8 cellular contexts compared by ENCODE assay signal in genomic region chr12:109053382-109054123, GRCh38. TPM values are rescaled to one million over a fixed set of nuclear protein-coding genes. Genes with fewer than 3 reads are reported as not detected.
DNase-seq lines count a peak whose midpoint lies in the region; ATAC-seq lines count a peak whose summit lies in the region.

No MANE protein-coding gene starts in this region.

- peaks cover 11 to 23% (median 14%) of the 10 kb centered on the region in 11 experiments for H3K36me3 ChIP-seq in BLaER1 treated with 17β-estradiol and CSF1 and Interleukin-3, amounts not matched to agents 10 nM and 100 nM
- H3K36me3 ChIP-seq in MG63 = peaks cover 13% of the 10 kb centered on the region
- peaks cover 9% of the 10 kb centered on the region for H3K36me3 ChIP-seq in adipocyte (ENCODE audit: control insufficient read depth, insufficient read depth, low read length, severe bottlenecking)

- peak overlapping the region; percentile 86 to 94 (median 91) for H3K9ac ChIP-seq in BLaER1 treated with 17β-estradiol and CSF1 and Interleukin-3, amounts not matched to agents 10 nM and 100 nM
- peak overlapping the region; percentile 96 for H3K9ac ChIP-seq in adipocyte (ENCODE audit: low read length)

- H4K20me1 ChIP-seq in BLaER1 treated with 17β-estradiol and CSF1 and Interleukin-3, amounts not matched to agents 10 nM and 100 nM = no peaks in the 10 kb centered on the region

- no peaks in the 10 kb centered on the region for H3K27me3 ChIP-seq in BLaER1 treated with 17β-estradiol and CSF1 and Interleukin-3, amounts not matched to agents 10 nM and 100 nM
- H3K27me3 ChIP-seq in MG63 (no peaks in the 10 kb centered on the region), adipocyte (replicated peaks; ENCODE audit: control insufficient read depth, insufficient read depth, low read length) (no peaks in the 10 kb centered on the region)

- H3K4me1 ChIP-seq in BLaER1 treated with 17β-estradiol and CSF1 and Interleukin-3, amounts not matched to agents 10 nM and 100 nM = peaks cover 14 to 23% (median 19%) of the 10 kb centered on the region in 10 experiments
- peaks cover 21% of the 10 kb centered on the region for H3K4me1 ChIP-seq in adipocyte (ENCODE audit: control insufficient read depth, insufficient read depth, low read length)

- peak; percentile 54 for ATAC-seq in GM21390 (IDR thresholded peaks at IDR 0.05; ENCODE audit: unreplicated experiment)

- H3K27ac ChIP-seq in BLaER1 treated with 17β-estradiol and CSF1 and Interleukin-3, amounts not matched to agents 10 nM and 100 nM = peak overlapping the region; percentile 75 to 86 (median 81); a peak in 20 of 22 replicates

- H3K4me2 ChIP-seq in BLaER1 treated with 17β-estradiol and CSF1 and Interleukin-3, amounts not matched to agents 10 nM and 100 nM = peak overlapping the region; percentile 85 to 99 (median 96)

- no peak for DNase-seq in MG63
- DNase-seq in adipocyte (ENCODE audit: low read depth) = peak; percentile 10
- peak; percentile 50 for DNase-seq in kidney tubule cell (ENCODE audit: low spot score)
- peak; percentile 4 to 5 for DNase-seq in stimulated activated CD4-positive, alpha-beta T cell treated with anti-CD3 and anti-CD28 coated beads, Interleukin-4, amount 100 ng/mL, for 48 hours (ENCODE audit: low read depth in 2 of 2)
- DNase-seq in GOT3 (lab: John Stamatoyannopoulos, UW) = no peak
- DNase-seq in activated CD4-positive, CD25-positive, alpha-beta regulatory T cell (lab: John Stamatoyannopoulos, UW) = no peak

- no peaks in the 10 kb centered on the region for H3K9me3 ChIP-seq in BLaER1 treated with 17β-estradiol and CSF1 and Interleukin-3, amounts not matched to agents 10 nM and 100 nM (replicated peaks in 1 of 11)
- H3K9me3 ChIP-seq in MG63 = no peaks in the 10 kb centered on the region
- no peaks in the 10 kb centered on the region for H3K9me3 ChIP-seq in adipocyte (ENCODE audit: control insufficient read depth, low read length)

- peak overlapping the region; percentile 90 to 100 (median 96) for H3K4me3 ChIP-seq in BLaER1 treated with 17β-estradiol and CSF1 and Interleukin-3, amounts not matched to agents 10 nM and 100 nM
- H3K4me3 ChIP-seq in MG63 = peak overlapping the region; percentile 99
- peak overlapping the region; percentile 95 for H3K4me3 ChIP-seq in adipocyte (ENCODE audit: low read length)

RNA-seq across cellular contexts. Expression of gene USP30, which starts 1.2 kb away (rescaled TPM):
- total RNA-seq in MG63 (2014; rRNA removed; shearing (Covaris generic); ENCODE audit: low replicate concordance) = 6.1 and 18.8 TPM in 2 replicates

RNA-seq across cellular contexts. Expression of gene SVOP, which starts 32.7 kb away (rescaled TPM):
- total RNA-seq in MG63 (2014; rRNA removed; shearing (Covaris generic); ENCODE audit: low replicate concordance) = not detected in 2 replicates

RNA-seq across cellular contexts. Expression of gene ALKBH2, which starts 39.7 kb away (rescaled TPM):
- total RNA-seq in MG63 (2014; rRNA removed; shearing (Covaris generic); ENCODE audit: low replicate concordance) = 46.7 and 54.9 TPM in 2 replicates

RNA-seq across cellular contexts. Expression of gene UNG, which starts 43.8 kb away (rescaled TPM):
- 67.5 and 80.9 TPM in 2 replicates for total RNA-seq in MG63 (2014; rRNA removed; shearing (Covaris generic); ENCODE audit: low replicate concordance)

Comparison
In these comparisons a context has a peak if more than half of its experiments do, and no peak if none do; other contexts are left out.
1. DNase-seq: peak in adipocyte (single experiment), kidney tubule cell (single experiment) and stimulated activated CD4-positive, alpha-beta T cell treated with anti-CD3 and anti-CD28 coated beads, Interleukin-4, amount 100 ng/mL, for 48 hours (2 of 2); none in MG63 (single experiment), GOT3 (single experiment) and activated CD4-positive, CD25-positive, alpha-beta regulatory T cell (0 of 4).
2. Peak in every context shown above with its lines, with median percentiles within 50 percentile points of each other: H3K4me3 ChIP-seq.